8 cellular contexts compared by ENCODE assay signal in the genomic region with DNA sequence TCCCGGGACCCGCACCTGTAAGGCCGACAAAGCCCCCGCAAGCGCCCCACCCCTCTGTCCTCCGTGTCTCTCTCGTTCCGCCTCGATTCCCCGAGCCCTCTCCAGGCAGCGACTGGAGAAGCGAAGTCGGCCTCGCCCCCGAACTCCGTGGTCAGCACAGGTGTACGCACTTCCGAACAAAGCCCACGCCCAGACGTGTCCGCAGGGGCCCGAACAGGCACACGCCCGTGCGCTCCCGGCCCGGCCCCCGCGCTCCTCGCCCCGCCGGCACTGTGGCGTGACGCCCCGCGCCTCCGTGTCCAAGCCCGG. TPM values are rescaled to one million over a fixed set of nuclear protein-coding genes. Genes with fewer than 3 reads are reported as not detected.
DNase-seq lines count a peak whose midpoint lies in the region; ATAC-seq, FAIRE-seq and TF ChIP-seq lines count a peak whose summit lies in the region.

No MANE protein-coding gene starts in this region.

- H3K4me1 ChIP-seq in A549 = peaks cover 60% of the 10 kb centered on the region

- peaks cover 32 to 50% of the 10 kb centered on the region in 2 donors for H3K27me3 Mint-ChIP-seq in T-cell
- H3K27me3 Mint-ChIP-seq in endothelial cell (ENCODE audit: unreplicated experiment) = peaks cover 19% of the 10 kb centered on the region

- no peak for TF ChIP-seq RAD21 in A549 (conservative IDR thresholded peaks at IDR 0.05 in 1 of 2, IDR thresholded peaks at IDR 0.05 in 1 of 2)

- CTCF ChIA-PET in A549 (lab: Yijun Ruan, JAX) = interaction anchor here (1.0 to 2.6 kb wide), 7 partner anchors 8 to 281 kb away, joined by 3 to 8 read pairs (median 5); no protein-coding TSS in a partner anchor
- CTCF ChIA-PET in T-cell (lab: Charles Lee) = interaction anchor here (1.5 to 3.8 kb wide), 3 partner anchors 42 to 44 kb away, joined by 3 to 53 read pairs (median 8); no protein-coding TSS in a partner anchor

- no peak for TF ChIP-seq CTCF in A549 (IDR thresholded peaks at IDR 0.05)
- no peak for TF ChIP-seq CTCF in endothelial cell (IDR thresholded peaks at IDR 0.05; ENCODE audit: unreplicated experiment)

- ATAC-seq in A549 (peak in 1 of 2 experiments; percentile 50), GM19397 (IDR thresholded peaks at IDR 0.05; ENCODE audit: unreplicated experiment) (peak; percentile 26), T-cell (replicated peaks in 1 of 4) (peak; percentile 4 to 21 (median 12)), sciatic nerve (peak; percentile 9), GM21423 (IDR thresholded peaks at IDR 0.05; ENCODE audit: unreplicated experiment) (no peak), GM18517 (IDR thresholded peaks at IDR 0.05; ENCODE audit: unreplicated experiment) (no peak)

- H3K4me3 Mint-ChIP-seq in T-cell (peak overlapping the region; percentile 44 to 88 (median 62)), endothelial cell (ENCODE audit: unreplicated experiment) (no peak overlapping the region)

- peak overlapping the region; percentile 83 for H3K4me2 ChIP-seq in A549

- no peak for TF ChIP-seq POLR2A in A549 (IDR thresholded peaks at IDR 0.05; ENCODE audit: low read length)

- H3K4me1 Mint-ChIP-seq in T-cell (peaks cover 27 to 42% (median 30%) of the 10 kb centered on the region in 3 donors), endothelial cell (ENCODE audit: unreplicated experiment) (peaks cover 9% of the 10 kb centered on the region)

- FAIRE-seq in A549 (lab: Jason Lieb, UNC) = no peak

- H3K9me3 ChIP-seq in A549 = no peaks in the 10 kb centered on the region

- no peaks in the 10 kb centered on the region for H3K9me3 Mint-ChIP-seq in T-cell
- no peaks in the 10 kb centered on the region for H3K9me3 Mint-ChIP-seq in endothelial cell (ENCODE audit: unreplicated experiment)

- H3K36me3 Mint-ChIP-seq in T-cell = no peaks in the 10 kb centered on the region
- H3K36me3 Mint-ChIP-seq in endothelial cell (ENCODE audit: low read depth, unreplicated experiment) = peaks cover 3% of the 10 kb centered on the region

- H3K4me3 ChIP-seq in A549 = peak overlapping the region; percentile 76

- TF ChIP-seq EP300 in A549 (IDR thresholded peaks at IDR 0.05) = no peak

- intact Hi-C loops in sciatic nerve (cut with DNase I) = no loop called here

- DNase-seq in A549 (ENCODE audit: low read depth in 1 of 2, low spot score in 1 of 2) (peak in 1 of 2 experiments; percentile 38), T-cell (peak in 5 of 34 experiments; percentile 1 to 24 (median 9)), germinal center (ENCODE audit: low spot score) (peak; percentile 17), sciatic nerve (ENCODE audit: low spot score) (no peak), endothelial cell (ENCODE audit: low spot score) (no peak)

- POLR2A ChIA-PET in A549 (lab: Yijun Ruan, JAX) = interaction anchor here (1.0 to 2.0 kb wide), 4 partner anchors 35 to 209 kb away, joined by 3 to 5 read pairs (median 4); no protein-coding TSS in a partner anchor
- POLR2A ChIA-PET in T-cell (lab: Charles Lee) = interaction anchor here in 1 of 2 donors (0.6 kb wide), 1 partner anchor 213 kb away, joined by 4 read pairs; no protein-coding TSS in a partner anchor

- WGBS in A549 (ENCODE audit: missing lambda C conversion rate) = 0% methylated on average over 7 of the region's 38 CpGs

- H3K27ac ChIP-seq in A549 = peak overlapping the region; percentile 90 to 96

- H3K27ac Mint-ChIP-seq in T-cell (no peak overlapping the region), endothelial cell (ENCODE audit: unreplicated experiment) (no peak overlapping the region)

TF ChIP-seq in A549, 52 proteins besides CTCF, POLR2A, EP300 and RAD21:
- no peak for TF ChIP-seq MAFK (IDR thresholded peaks at IDR 0.05; ENCODE audit: partially characterized antibody)
- no peak for TF ChIP-seq RFX5 (IDR thresholded peaks at IDR 0.05)
- TF ChIP-seq JUN (IDR thresholded peaks at IDR 0.05) = no peak
- TF ChIP-seq JUNB (IDR thresholded peaks at IDR 0.05) = no peak
- TF ChIP-seq, protein P1, sequence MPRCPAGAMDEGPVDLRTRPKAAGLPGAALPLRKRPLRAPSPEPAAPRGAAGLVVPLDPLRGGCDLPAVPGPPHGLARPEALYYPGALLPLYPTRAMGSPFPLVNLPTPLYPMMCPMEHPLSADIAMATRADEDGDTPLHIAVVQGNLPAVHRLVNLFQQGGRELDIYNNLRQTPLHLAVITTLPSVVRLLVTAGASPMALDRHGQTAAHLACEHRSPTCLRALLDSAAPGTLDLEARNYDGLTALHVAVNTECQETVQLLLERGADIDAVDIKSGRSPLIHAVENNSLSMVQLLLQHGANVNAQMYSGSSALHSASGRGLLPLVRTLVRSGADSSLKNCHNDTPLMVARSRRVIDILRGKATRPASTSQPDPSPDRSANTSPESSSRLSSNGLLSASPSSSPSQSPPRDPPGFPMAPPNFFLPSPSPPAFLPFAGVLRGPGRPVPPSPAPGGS (IDR thresholded peaks at IDR 0.05) = no peak
- TF ChIP-seq TFCP2L1 (CRISPR knock-in tag; IDR thresholded peaks at IDR 0.05) = no peak
- TF ChIP-seq, protein P2, sequence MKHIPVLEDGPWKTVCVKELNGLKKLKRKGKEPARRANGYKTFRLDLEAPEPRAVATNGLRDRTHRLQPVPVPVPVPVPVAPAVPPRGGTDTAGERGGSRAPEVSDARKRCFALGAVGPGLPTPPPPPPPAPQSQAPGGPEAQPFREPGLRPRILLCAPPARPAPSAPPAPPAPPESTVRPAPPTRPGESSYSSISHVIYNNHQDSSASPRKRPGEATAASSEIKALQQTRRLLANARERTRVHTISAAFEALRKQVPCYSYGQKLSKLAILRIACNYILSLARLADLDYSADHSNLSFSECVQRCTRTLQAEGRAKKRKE (CRISPR knock-in tag; IDR thresholded peaks at IDR 0.05; ENCODE audit: low read depth) = no peak
- TF ChIP-seq NR3C1 (IDR thresholded peaks at IDR 0.05) = no peak
- no peak for TF ChIP-seq SMC3 (IDR thresholded peaks at IDR 0.05)
- no peak for TF ChIP-seq SREBF2 (IDR thresholded peaks at IDR 0.05)
- no peak for TF ChIP-seq RCOR1 (IDR thresholded peaks at IDR 0.05; ENCODE audit: low read depth, low read length)

RNA-seq across cellular contexts. Expression of a gene that starts 0.8 kb away (rescaled TPM):
- polyA plus RNA-seq in A549 (2011; rRNA removed) = 189 and 210 TPM in 2 replicates
- polyA plus RNA-seq in A549 (2012; cell fraction: cytosol; rRNA removed) = 35.0 and 38.0 TPM in 2 replicates
- 41.3 and 67.1 TPM in 2 replicates for polyA plus RNA-seq in A549 (2012; cell fraction: nucleus; rRNA removed)
- polyA plus RNA-seq in A549 (2017; fragmentation: RNase III; extraction: RNeasy Plus Mini Kit Qiagen cat#74134 plus additional on column Dnase treatment) = 123 to 134 TPM (median 129 TPM) in 3 replicates
- 198 and 200 TPM in 2 replicates for polyA minus RNA-seq in A549 (2011; rRNA and poly(A)+ RNA removed)
- total RNA-seq in T-cell = 10 to 100 TPM in 1 of 5 donors, 1 to 10 TPM in 4; 3.1 to 10.7 (median 5.0) TPM
- 17.4 TPM for total RNA-seq in sciatic nerve
- total RNA-seq in endothelial cell (ENCODE audit: unreplicated experiment) = 2.2 TPM

Comparison
In these comparisons a context has a peak if more than half of its experiments do, and no peak if none do; other contexts are left out.
1. ATAC-seq: peak in GM19397 (single experiment), T-cell (4 of 4) and sciatic nerve (single experiment); none in GM21423 (single experiment) and GM18517 (single experiment).